In genomic region chr14:88005050-88005481, GRCh38 we compare ENCODE assay signal across 8 cellular contexts. TPM values are rescaled to one million over a fixed set of nuclear protein-coding genes. Genes with fewer than 3 reads are reported as not detected.
DNase-seq lines count a peak whose midpoint lies in the region; ATAC-seq and TF ChIP-seq lines count a peak whose summit lies in the region.

Gene GPR65 (plus strand): TSS chr14:88005135. CDS start chr14:88010848, 5,713 bp downstream.

- peak; percentile 71 for ATAC-seq in GM21447 (IDR thresholded peaks at IDR 0.05; ENCODE audit: unreplicated experiment)
- ATAC-seq in activated naive CD8-positive, alpha-beta T cell treated with anti-CD3 and anti-CD28 coated beads, Interleukin-2, amount 50 U/mL, for 24 hours: peak; percentile 51
- peak; percentile 74 to 77 for ATAC-seq in stimulated activated naive B cell treated with anti-CD40 and anti-IgM and Interleukin-4, amounts not matched to agents 10 μg/mL and 1 μg/mL and 100 μg/mL, for 72 hours (replicated peaks)

- H3K4me3 ChIP-seq in neural progenitor cell: no peak within 1 kb of the TSS

- in situ Hi-C loops in GM13977 (cut with MboI; ENCODE audit: low pct_unique_long_range_greater_than_20kb, low sequenced_read_pairs, unreplicated experiment): no loop called here

- no peaks in the 10 kb centered on the region for H3F3A ChIP-seq in neural progenitor cell (ENCODE audit: low read depth)

- H3K4me3 Mint-ChIP-seq in IgD-negative memory B cell: peak within 1 kb of the TSS; percentile 88 to 90 (median 90)
- H3K4me3 Mint-ChIP-seq in activated naive CD8-positive, alpha-beta T cell treated with anti-CD3 and anti-CD28 coated beads, Interleukin-2, amount 50 U/mL, for 24 hours: peak within 1 kb of the TSS; percentile 93
- H3K4me3 Mint-ChIP-seq in stimulated activated naive B cell treated with anti-CD40 and anti-IgM and Interleukin-4, amounts not matched to agents 10 μg/mL and 1 μg/mL and 100 μg/mL, for 72 hours: peak within 1 kb of the TSS; percentile 81 to 84
- no peak within 1 kb of the TSS for H3K4me3 Mint-ChIP-seq in MCF 10A (ENCODE audit: unreplicated experiment)
- no peak within 1 kb of the TSS for H3K4me3 Mint-ChIP-seq in neural progenitor cell

- H3K9me3 Mint-ChIP-seq in IgD-negative memory B cell: no peaks in the 10 kb centered on the region
- H3K9me3 Mint-ChIP-seq in activated naive CD8-positive, alpha-beta T cell treated with anti-CD3 and anti-CD28 coated beads, Interleukin-2, amount 50 U/mL, for 24 hours: no peaks in the 10 kb centered on the region
- H3K9me3 Mint-ChIP-seq in stimulated activated naive B cell treated with anti-CD40 and anti-IgM and Interleukin-4, amounts not matched to agents 10 μg/mL and 1 μg/mL and 100 μg/mL, for 72 hours: peaks cover 0 to 2% of the 10 kb centered on the region in 2 donors
- H3K9me3 Mint-ChIP-seq in MCF 10A (ENCODE audit: unreplicated experiment): no peaks in the 10 kb centered on the region
- H3K9me3 Mint-ChIP-seq in neural progenitor cell: no peaks in the 10 kb centered on the region

- H3K4me1 Mint-ChIP-seq in IgD-negative memory B cell (peaks cover 34 to 50% (median 36%) of the 10 kb centered on the region in 3 donors), MCF 10A (ENCODE audit: insufficient read depth, unreplicated experiment) (no peaks in the 10 kb centered on the region), neural progenitor cell (no peaks in the 10 kb centered on the region)
- peaks cover 62% of the 10 kb centered on the region for H3K4me1 Mint-ChIP-seq in activated naive CD8-positive, alpha-beta T cell treated with anti-CD3 and anti-CD28 coated beads, Interleukin-2, amount 50 U/mL, for 24 hours
- H3K4me1 Mint-ChIP-seq in stimulated activated naive B cell treated with anti-CD40 and anti-IgM and Interleukin-4, amounts not matched to agents 10 μg/mL and 1 μg/mL and 100 μg/mL, for 72 hours: peaks cover 34 to 53% of the 10 kb centered on the region in 2 donors

- no peaks in the 10 kb centered on the region for H3K79me2 ChIP-seq in neural progenitor cell (ENCODE audit: low read depth)

- no TSS peak for BruUV-seq in MCF 10A (replicated peaks; lab: Mats Ljungman, UMichigan)

- H3K9me3 ChIP-seq in neural progenitor cell (ENCODE audit: low read depth): no peaks in the 10 kb centered on the region

- H3K27me3 Mint-ChIP-seq in IgD-negative memory B cell: no peaks in the 10 kb centered on the region
- no peaks in the 10 kb centered on the region for H3K27me3 Mint-ChIP-seq in activated naive CD8-positive, alpha-beta T cell treated with anti-CD3 and anti-CD28 coated beads, Interleukin-2, amount 50 U/mL, for 24 hours
- no peaks in the 10 kb centered on the region for H3K27me3 Mint-ChIP-seq in stimulated activated naive B cell treated with anti-CD40 and anti-IgM and Interleukin-4, amounts not matched to agents 10 μg/mL and 1 μg/mL and 100 μg/mL, for 72 hours
- H3K27me3 Mint-ChIP-seq in MCF 10A (ENCODE audit: insufficient read depth, unreplicated experiment): peaks cover 48% of the 10 kb centered on the region
- H3K27me3 Mint-ChIP-seq in neural progenitor cell (ENCODE audit: insufficient read depth, low read depth): no peaks in the 10 kb centered on the region

- no peak within 1 kb of the TSS for H3K4me2 ChIP-seq in neural progenitor cell

- H3K27ac ChIP-seq in neural progenitor cell: no peak within 1 kb of the TSS

- no peak for TF ChIP-seq CTCF in GM13977 (IDR thresholded peaks at IDR 0.05; ENCODE audit: extremely low read depth, insufficient read depth, missing control alignments)
- TF ChIP-seq CTCF in MCF 10A (IDR thresholded peaks at IDR 0.05; ENCODE audit: unreplicated experiment): no peak
- no peak for TF ChIP-seq CTCF in neural progenitor cell (IDR thresholded peaks at IDR 0.05)

- no peaks in the 10 kb centered on the region for H3K27me3 ChIP-seq in neural progenitor cell

- no peaks in the 10 kb centered on the region for H4K20me1 ChIP-seq in neural progenitor cell (ENCODE audit: low read depth)

- intact Hi-C loops in MCF 10A (cut with micrococcal nuclease): no loop called here

- peak within 1 kb of the TSS; percentile 91 to 97 (median 95) for H3K27ac Mint-ChIP-seq in IgD-negative memory B cell
- peak within 1 kb of the TSS; percentile 93 for H3K27ac Mint-ChIP-seq in activated naive CD8-positive, alpha-beta T cell treated with anti-CD3 and anti-CD28 coated beads, Interleukin-2, amount 50 U/mL, for 24 hours
- peak within 1 kb of the TSS; percentile 91 for H3K27ac Mint-ChIP-seq in stimulated activated naive B cell treated with anti-CD40 and anti-IgM and Interleukin-4, amounts not matched to agents 10 μg/mL and 1 μg/mL and 100 μg/mL, for 72 hours
- no peak within 1 kb of the TSS for H3K27ac Mint-ChIP-seq in MCF 10A (ENCODE audit: low read depth, unreplicated experiment)
- H3K27ac Mint-ChIP-seq in neural progenitor cell: no peak within 1 kb of the TSS

- H3K36me3 Mint-ChIP-seq in IgD-negative memory B cell (peaks cover 3% of the 10 kb centered on the region), MCF 10A (ENCODE audit: insufficient read depth, unreplicated experiment) (no peaks in the 10 kb centered on the region), neural progenitor cell (no peaks in the 10 kb centered on the region)
- peaks cover 27% of the 10 kb centered on the region for H3K36me3 Mint-ChIP-seq in activated naive CD8-positive, alpha-beta T cell treated with anti-CD3 and anti-CD28 coated beads, Interleukin-2, amount 50 U/mL, for 24 hours (ENCODE audit: low read depth)
- H3K36me3 Mint-ChIP-seq in stimulated activated naive B cell treated with anti-CD40 and anti-IgM and Interleukin-4, amounts not matched to agents 10 μg/mL and 1 μg/mL and 100 μg/mL, for 72 hours: peaks cover 9 to 13% of the 10 kb centered on the region in 2 donors

- H3K36me3 ChIP-seq in neural progenitor cell: no peaks in the 10 kb centered on the region

- CTCF ChIA-PET in MCF 10A (lab: Yijun Ruan, JAX): no interaction called here

- DNase-seq in GM13977 (ENCODE audit: low spot score) (peak; percentile 28), ecto neural progenitor cell (ENCODE audit: low spot score) (no peak), MCF 10A (ENCODE audit: unreplicated experiment) (no peak), neural progenitor cell (ENCODE audit: low spot score) (no peak)
- DNase-seq in activated naive CD8-positive, alpha-beta T cell treated with anti-CD3 and anti-CD28 coated beads, Interleukin-2, amount 50 U/mL, for 24 hours: no peak
- DNase-seq in stimulated activated naive B cell treated with anti-CD40 and anti-IgM and Interleukin-4, amounts not matched to agents 10 μg/mL and 1 μg/mL and 100 μg/mL, for 72 hours: no peak

- POLR2A ChIA-PET in MCF 10A (lab: Yijun Ruan, JAX): no interaction called here

- H3K9ac ChIP-seq in neural progenitor cell: no peak within 1 kb of the TSS

- H3K4me1 ChIP-seq in neural progenitor cell: no peaks in the 10 kb centered on the region

- H2AFZ ChIP-seq in neural progenitor cell (replicated peaks): no peak within 1 kb of the TSS

RNA-seq across cellular contexts. Expression of gene GPR65, which starts in this region (rescaled TPM):
- 12.1 TPM for polyA plus RNA-seq in IgD-negative memory B cell
- not detected in 2 replicates for total RNA-seq in MCF 10A (2022)
- total RNA-seq in neural progenitor cell (ENCODE audit: low replicate concordance): not detected in 2 replicates

Comparison
In these comparisons a context has a peak if more than half of its experiments do, and no peak if none do; other contexts are left out.
1. H3K27ac Mint-ChIP-seq: peak in IgD-negative memory B cell (3 of 3), activated naive CD8-positive, alpha-beta T cell treated with anti-CD3 and anti-CD28 coated beads, Interleukin-2, amount 50 U/mL, for 24 hours (single experiment) and stimulated activated naive B cell treated with anti-CD40 and anti-IgM and Interleukin-4, amounts not matched to agents 10 μg/mL and 1 μg/mL and 100 μg/mL, for 72 hours (single experiment); none in MCF 10A (single experiment) and neural progenitor cell (single experiment).
2. H3K4me3 Mint-ChIP-seq: peak in IgD-negative memory B cell (4 of 4), activated naive CD8-positive, alpha-beta T cell treated with anti-CD3 and anti-CD28 coated beads, Interleukin-2, amount 50 U/mL, for 24 hours (single experiment) and stimulated activated naive B cell treated with anti-CD40 and anti-IgM and Interleukin-4, amounts not matched to agents 10 μg/mL and 1 μg/mL and 100 μg/mL, for 72 hours (2 of 2); none in MCF 10A (single experiment) and neural progenitor cell (single experiment).
3. Peak in every context shown above with its lines, with median percentiles within 50 percentile points of each other: ATAC-seq.